Comparison of ENCODE assay signal across 8 cellular contexts in the genomic region with DNA sequence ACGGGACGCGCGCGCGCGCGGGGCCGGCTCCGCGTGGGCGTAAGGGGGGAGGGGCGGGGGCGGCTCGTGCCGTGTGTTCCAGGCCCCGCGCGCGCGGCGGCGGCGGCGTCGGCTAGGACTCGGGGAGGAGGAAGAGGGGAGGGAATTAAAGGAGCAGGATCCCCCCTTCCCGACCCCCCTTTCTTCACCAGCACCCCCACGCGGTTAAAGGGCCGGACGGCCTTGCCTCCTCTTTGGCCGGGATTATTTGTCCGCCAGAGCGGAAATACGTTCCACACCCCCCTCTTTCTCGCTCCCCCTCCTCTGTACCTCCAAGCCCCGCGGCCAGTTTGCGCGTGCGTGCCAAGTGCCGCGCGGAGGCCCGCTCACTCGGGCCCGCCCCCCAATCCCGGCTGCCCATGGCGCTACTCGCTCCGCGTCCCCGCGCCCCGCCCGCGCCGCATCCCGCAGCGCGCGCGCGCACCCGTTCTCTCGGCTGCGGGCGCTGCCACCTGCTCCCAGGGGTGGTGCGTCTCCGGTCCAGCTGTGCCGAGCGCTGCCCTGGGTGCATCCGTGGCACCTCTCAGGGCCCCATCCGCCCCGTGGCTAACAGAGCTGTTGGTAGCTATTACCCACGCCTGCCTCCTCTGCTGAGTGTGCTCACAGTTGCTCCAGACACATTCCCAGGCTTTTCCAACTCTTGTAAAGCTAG. TPM values are rescaled to one million over a fixed set of nuclear protein-coding genes. Genes with fewer than 3 reads are reported as not detected.
A peak's percentile ranks its signal among the peaks of the same experiment; 100 is the strongest.
DNase-seq lines count a peak whose midpoint lies in the region; ATAC-seq, FAIRE-seq and TF ChIP-seq lines count a peak whose summit lies in the region.

A gene with protein sequence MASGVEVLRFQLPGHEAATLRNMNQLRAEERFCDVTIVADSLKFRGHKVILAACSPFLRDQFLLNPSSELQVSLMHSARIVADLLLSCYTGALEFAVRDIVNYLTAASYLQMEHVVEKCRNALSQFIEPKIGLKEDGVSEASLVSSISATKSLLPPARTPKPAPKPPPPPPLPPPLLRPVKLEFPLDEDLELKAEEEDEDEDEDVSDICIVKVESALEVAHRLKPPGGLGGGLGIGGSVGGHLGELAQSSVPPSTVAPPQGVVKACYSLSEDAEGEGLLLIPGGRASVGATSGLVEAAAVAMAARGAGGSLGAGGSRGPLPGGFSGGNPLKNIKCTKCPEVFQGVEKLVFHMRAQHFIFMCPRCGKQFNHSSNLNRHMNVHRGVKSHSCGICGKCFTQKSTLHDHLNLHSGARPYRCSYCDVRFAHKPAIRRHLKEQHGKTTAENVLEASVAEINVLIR (minus strand): TSS at position 134 of the 691 bp plus-strand sequence. CDS start 781 bp downstream, outside the sequence.

- TF ChIP-seq CTCF in left lung (IDR thresholded peaks at IDR 0.05) = no peak

- peak within 1 kb of the TSS; percentile 40 to 53 for H3K4me3 ChIP-seq in left lung

- peaks cover 69% of the 10 kb centered on the region for H3K4me1 Mint-ChIP-seq in dendritic cell treated with granulocyte-macrophage colony-stimulating factor and Interleukin-4, amounts not matched to agents 40 ng/mL and 50 ng/mL, for 4 days (ENCODE audit: low read depth)

- peaks cover 3% of the 10 kb centered on the region for H3K27me3 Mint-ChIP-seq in dendritic cell treated with granulocyte-macrophage colony-stimulating factor and Interleukin-4, amounts not matched to agents 40 ng/mL and 50 ng/mL, for 4 days

- no peaks in the 10 kb centered on the region for H3K27me3 ChIP-seq in left lung

- no peaks in the 10 kb centered on the region for H3K36me3 ChIP-seq in left lung

- H3K4me1 ChIP-seq in left lung = peaks cover 18 to 40% of the 10 kb centered on the region in 2 donors

- ATAC-seq in HG03565 (IDR thresholded peaks at IDR 0.05; ENCODE audit: unreplicated experiment) = peak; percentile 35
- peak; percentile 84 for ATAC-seq in left lung
- ATAC-seq in HG03095 (IDR thresholded peaks at IDR 0.05; ENCODE audit: unreplicated experiment) = no peak

- H3K27ac ChIP-seq in left lung = peak within 1 kb of the TSS; percentile 74 to 84

- H3K4me3 Mint-ChIP-seq in dendritic cell treated with granulocyte-macrophage colony-stimulating factor and Interleukin-4, amounts not matched to agents 40 ng/mL and 50 ng/mL, for 4 days = peak within 1 kb of the TSS; percentile 78

- peak within 1 kb of the TSS; percentile 85 for H3K27ac Mint-ChIP-seq in dendritic cell treated with granulocyte-macrophage colony-stimulating factor and Interleukin-4, amounts not matched to agents 40 ng/mL and 50 ng/mL, for 4 days

- DNase-seq in GM18507 (ENCODE audit: extremely low spot score, insufficient read length, low read depth) = peak; percentile 81
- peak; percentile 99 for DNase-seq in NCI-H748 (lab: John Stamatoyannopoulos, UW; ENCODE audit: unreplicated experiment)
- DNase-seq in activated CD4-positive, alpha-beta T cell treated with anti-CD3 and anti-CD28 coated beads, Interleukin-2, amount 50 U/mL, for 4 hours = peak; percentile 73 to 74
- DNase-seq in left lung = peak; percentile 92 to 95
- peak; percentile 86 for DNase-seq in stimulated activated CD4-positive, alpha-beta T cell treated with anti-CD3 and anti-CD28 coated beads, Interleukin-1b, Interleukin-23, amount 100 ng/mL, for 48 hours

- peaks cover 25% of the 10 kb centered on the region for H3K36me3 Mint-ChIP-seq in dendritic cell treated with granulocyte-macrophage colony-stimulating factor and Interleukin-4, amounts not matched to agents 40 ng/mL and 50 ng/mL, for 4 days (ENCODE audit: low read depth)

- intact Hi-C loops in dendritic cell treated with granulocyte-macrophage colony-stimulating factor and Interleukin-4, amounts not matched to agents 40 ng/mL and 50 ng/mL, for 4 days (cut with micrococcal nuclease) = no loop called here
- intact Hi-C loops in left lung (cut with DNase I) = no loop called here

- no peaks in the 10 kb centered on the region for H3K9me3 Mint-ChIP-seq in dendritic cell treated with granulocyte-macrophage colony-stimulating factor and Interleukin-4, amounts not matched to agents 40 ng/mL and 50 ng/mL, for 4 days

- FAIRE-seq in GM18507 (lab: Jason Lieb, UNC) = peak; percentile 80

- no peaks in the 10 kb centered on the region for H3K9me3 ChIP-seq in left lung

RNA-seq across cellular contexts. Expression of the gene that starts here (rescaled TPM):
- total RNA-seq in left lung = 1 to 10 TPM; 4.8 to 6.5 TPM
